ENCODE assay signal across 19 cellular contexts in the genomic region with DNA sequence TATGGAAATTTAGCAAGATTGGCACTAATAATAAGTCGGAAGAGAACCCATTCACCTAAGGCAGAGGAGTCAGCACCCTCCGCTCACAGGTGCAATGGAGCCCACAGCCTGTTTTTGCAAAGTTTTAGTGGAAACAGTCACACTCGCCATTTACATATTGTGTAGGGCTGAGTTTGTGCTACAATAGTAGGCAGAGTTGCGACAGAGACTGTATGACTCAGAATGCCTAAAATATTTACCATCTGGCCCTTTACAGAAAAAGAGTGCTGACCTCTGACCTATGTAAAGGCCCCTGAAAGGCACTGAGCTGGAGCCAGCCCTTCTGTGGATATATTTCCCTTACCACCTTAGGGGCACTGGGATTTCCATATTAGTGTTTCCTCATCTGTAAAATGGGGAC.
"Had no signal": no experiment of that assay in that cellular context is flagged by ENCODE, and none has a peak within 500 bp of the region (broad histone marks: within the 10 kb centered on the region; RNA-seq: fewer than 3 reads in every experiment).

No MANE protein-coding gene starts in this region.

- H3K27ac Mint-ChIP-seq: activated CD4-positive, alpha-beta T cell treated with anti-CD3 and anti-CD28 coated beads, Interleukin-2, amount 10 ng/mL, durations not matched to agents 24 days and 14 days; activated CD8-positive, alpha-beta T cell treated with anti-CD3 and anti-CD28 coated beads for 36 hours; activated naive CD4-positive, alpha-beta T cell treated with anti-CD3 and anti-CD28 coated beads for 36 hours; activated T-helper 2 cell treated with anti-CD3 and anti-CD28 coated beads, Interferon-gamma antibody, Interleukin-2, Interleukin-4, amounts not matched to agents 10 μg/mL and 5 μg/mL and 100 μg/mL, durations not matched to agents 14 hours and 24 hours and 36 hours; stimulated activated memory B cell treated with anti-CD40 and anti-IgM and Interleukin-4, amounts not matched to agents 10 μg/mL and 1 μg/mL and 100 μg/mL, for 72 hours had no signal

- H3K27me3 Mint-ChIP-seq: activated CD8-positive, alpha-beta T cell treated with anti-CD3 and anti-CD28 coated beads for 36 hours had no signal

- H3K4me1 ChIP-seq: body of pancreas, gastrocnemius medialis, heart left ventricle, spleen had no signal

- H3K9me3 ChIP-seq: body of pancreas, gastrocnemius medialis, heart left ventricle, spleen, thyroid gland had no signal

- ATAC-seq: activated CD8-positive, alpha-beta T cell treated with anti-CD3 and anti-CD28 coated beads for 36 hours; body of pancreas; gastrocnemius medialis; left lobe of liver; stimulated activated memory B cell treated with anti-CD40 and anti-IgM and Interleukin-4, amounts not matched to agents 10 μg/mL and 1 μg/mL and 100 μg/mL, for 72 hours had no signal

- H3K36me3 ChIP-seq: gastrocnemius medialis, heart left ventricle, spleen, thyroid gland had no signal

- FAIRE-seq: kidney had no signal

- H3K27ac ChIP-seq: body of pancreas, dorsolateral prefrontal cortex, gastrocnemius medialis, heart left ventricle, spleen had no signal

- H3K4me3 ChIP-seq: body of pancreas, dorsolateral prefrontal cortex, gastrocnemius medialis, heart left ventricle, spleen, thyroid gland had no signal

- H3K4me3 Mint-ChIP-seq: activated CD4-positive, alpha-beta T cell treated with anti-CD3 and anti-CD28 coated beads, Interleukin-2, amount 10 ng/mL, durations not matched to agents 24 days and 14 days; activated CD8-positive, alpha-beta T cell treated with anti-CD3 and anti-CD28 coated beads for 36 hours; activated naive CD4-positive, alpha-beta T cell treated with anti-CD3 and anti-CD28 coated beads for 36 hours; stimulated activated memory B cell treated with anti-CD40 and anti-IgM and Interleukin-4, amounts not matched to agents 10 μg/mL and 1 μg/mL and 100 μg/mL, for 72 hours had no signal

- H3K9me3 Mint-ChIP-seq: activated CD4-positive, alpha-beta T cell treated with anti-CD3 and anti-CD28 coated beads, Interleukin-2, amount 10 ng/mL, durations not matched to agents 24 days and 14 days; activated CD8-positive, alpha-beta T cell treated with anti-CD3 and anti-CD28 coated beads for 36 hours; activated naive CD4-positive, alpha-beta T cell treated with anti-CD3 and anti-CD28 coated beads for 36 hours; activated T-helper 2 cell treated with anti-CD3 and anti-CD28 coated beads, Interferon-gamma antibody, Interleukin-2, Interleukin-4, amounts not matched to agents 10 μg/mL and 5 μg/mL and 100 μg/mL, durations not matched to agents 14 hours and 24 hours and 36 hours; stimulated activated memory B cell treated with anti-CD40 and anti-IgM and Interleukin-4, amounts not matched to agents 10 μg/mL and 1 μg/mL and 100 μg/mL, for 72 hours had no signal

- H3K4me1 Mint-ChIP-seq: activated CD4-positive, alpha-beta T cell treated with anti-CD3 and anti-CD28 coated beads, Interleukin-2, amount 10 ng/mL, durations not matched to agents 24 days and 14 days; stimulated activated memory B cell treated with anti-CD40 and anti-IgM and Interleukin-4, amounts not matched to agents 10 μg/mL and 1 μg/mL and 100 μg/mL, for 72 hours had no signal

- DNase-seq: activated CD4-positive, alpha-beta T cell treated with anti-CD3 and anti-CD28 coated beads, Interleukin-2, amount 10 ng/mL, durations not matched to agents 24 days and 14 days; activated CD8-positive, alpha-beta T cell treated with anti-CD3 and anti-CD28 coated beads for 36 hours; activated naive CD4-positive, alpha-beta T cell treated with anti-CD3 and anti-CD28 coated beads for 36 hours; activated T-cell treated with anti-CD3 and anti-CD28 coated beads, Interleukin-2, amount 50 U/mL, for 1 hour; body of pancreas; caudate nucleus; dorsolateral prefrontal cortex; gastrocnemius medialis; heart left ventricle; kidney; occipital lobe; posterior cingulate gyrus; spleen; stimulated activated CD4-positive, alpha-beta T cell treated with anti-CD3 and anti-CD28 coated beads, Interleukin-4, amount 100 ng/mL, for 4 hours; T-helper 9 cell had no signal

- H3K36me3 Mint-ChIP-seq: stimulated activated memory B cell treated with anti-CD40 and anti-IgM and Interleukin-4, amounts not matched to agents 10 μg/mL and 1 μg/mL and 100 μg/mL, for 72 hours had no signal

- H3K27me3 ChIP-seq: body of pancreas, dorsolateral prefrontal cortex, thyroid gland had no signal
